ENCODE assay signal across 10 cellular contexts in the genomic region with DNA sequence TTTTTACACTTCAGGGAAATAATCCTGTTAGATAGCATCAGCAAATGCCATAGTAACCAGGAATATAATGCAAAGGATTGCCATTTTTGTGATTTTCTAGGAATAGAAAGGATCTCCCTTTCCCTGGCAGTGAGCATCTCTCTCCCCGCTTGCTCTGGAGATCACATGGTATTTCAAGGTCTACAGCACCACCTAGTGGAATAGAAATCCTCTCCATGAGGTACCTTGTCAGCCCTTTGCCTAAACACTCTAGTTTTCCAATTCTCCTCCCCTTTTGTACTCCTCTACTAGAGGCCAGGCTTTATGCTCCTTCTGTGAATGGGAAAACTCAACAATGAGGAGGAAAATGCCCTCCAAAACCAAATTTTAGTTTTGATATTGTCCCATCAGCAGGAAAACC.
DNase-seq lines count a peak whose midpoint lies in the region; ATAC-seq and FAIRE-seq lines count a peak whose summit lies in the region.
"Had no signal": no experiment of that assay in that cellular context is flagged by ENCODE, and none has a peak within 500 bp of the region (broad histone marks: within the 10 kb centered on the region; RNA-seq: fewer than 3 reads in every experiment).

No MANE protein-coding gene starts in this region.

- no peaks in the 10 kb centered on the region for H3K27me3 ChIP-seq in CD4-positive, CD25-positive, alpha-beta regulatory T cell (ENCODE audit: control insufficient read depth, insufficient read depth, low read length)

- H3K36me3 ChIP-seq in CD4-positive, CD25-positive, alpha-beta regulatory T cell (ENCODE audit: control insufficient read depth, insufficient read depth, low read length): peaks cover 49% of the 10 kb centered on the region

- peak in 2 of 3 donors; percentile 10 to 49 for DNase-seq in CD4-positive, CD25-positive, alpha-beta regulatory T cell
- DNase-seq in GM18507 (ENCODE audit: extremely low spot score, insufficient read length, low read depth) (no peak), SK-N-DZ (ENCODE audit: low spot score) (peak; percentile 22), glomerular visceral epithelial cell (ENCODE audit: extremely low spot score) (peak; percentile 45), NCI-H1436 treated with DMSO at 0.1 percent for 48 hours (lab: John Stamatoyannopoulos, UW) (no peak), putamen (ENCODE audit: low spot score) (no peak)
- DNase-seq in activated CD8-positive, alpha-beta memory T cell treated with anti-CD3 and anti-CD28 coated beads, Interleukin-2, amount 50 U/mL, for 4 hours: no peak
- DNase-seq in stimulated activated CD4-positive, alpha-beta T cell treated with anti-CD3 and anti-CD28 coated beads, Interleukin-15, amount 100 ng/mL, for 24 hours: no peak

- no peak overlapping the region for H3K4me3 Mint-ChIP-seq in CD4-positive, CD25-positive, alpha-beta regulatory T cell

- no peaks in the 10 kb centered on the region for H3K27me3 Mint-ChIP-seq in CD4-positive, CD25-positive, alpha-beta regulatory T cell

- peaks cover 0 to 10% (median 0%) of the 10 kb centered on the region in 4 donors for H3K4me1 Mint-ChIP-seq in CD4-positive, CD25-positive, alpha-beta regulatory T cell

- no peak for ATAC-seq in CD4-positive, CD25-positive, alpha-beta regulatory T cell (ENCODE audit: low read depth in 2 of 2)

- no peak overlapping the region for H3K27ac ChIP-seq in CD4-positive, CD25-positive, alpha-beta regulatory T cell (ENCODE audit: insufficient read depth, low read length, poor library complexity, severe bottlenecking)
- H3K27ac ChIP-seq: coronary artery, SK-N-MC had no signal

- H3K9me3 Mint-ChIP-seq in CD4-positive, CD25-positive, alpha-beta regulatory T cell: peaks cover 7 to 64% (median 38%) of the 10 kb centered on the region in 7 donors

- H3K27ac Mint-ChIP-seq in CD4-positive, CD25-positive, alpha-beta regulatory T cell: no peak overlapping the region

- peak; percentile 36 for FAIRE-seq in GM18507 (lab: Jason Lieb, UNC)

- peaks cover 64% of the 10 kb centered on the region for H3K36me3 Mint-ChIP-seq in CD4-positive, CD25-positive, alpha-beta regulatory T cell

- no peaks in the 10 kb centered on the region for H3K4me1 ChIP-seq in CD4-positive, CD25-positive, alpha-beta regulatory T cell (ENCODE audit: control insufficient read depth, insufficient read depth, low read length, poor library complexity, severe bottlenecking)

- peaks cover 54 to 77% of the 10 kb centered on the region in 2 experiments for H3K9me3 ChIP-seq in CD4-positive, CD25-positive, alpha-beta regulatory T cell (ENCODE audit: control insufficient read depth in 2 of 2, low read length in 2 of 2)

- no peak overlapping the region for H3K4me3 ChIP-seq in CD4-positive, CD25-positive, alpha-beta regulatory T cell (ENCODE audit: low read depth, low read length)
- H3K4me3 ChIP-seq: coronary artery, SK-N-MC had no signal

Comparison
In these comparisons a context has a peak if more than half of its experiments do, and no peak if none do; other contexts are left out.
1. DNase-seq: peak in CD4-positive, CD25-positive, alpha-beta regulatory T cell (2 of 3), SK-N-DZ (single experiment) and glomerular visceral epithelial cell (single experiment); none in GM18507 (single experiment), activated CD8-positive, alpha-beta memory T cell treated with anti-CD3 and anti-CD28 coated beads, Interleukin-2, amount 50 U/mL, for 4 hours (single experiment), NCI-H1436 treated with DMSO at 0.1 percent for 48 hours (single experiment), stimulated activated CD4-positive, alpha-beta T cell treated with anti-CD3 and anti-CD28 coated beads, Interleukin-15, amount 100 ng/mL, for 24 hours (single experiment) and putamen (single experiment).